Comparison of ENCODE assay signal across 8 cellular contexts in the genomic region with DNA sequence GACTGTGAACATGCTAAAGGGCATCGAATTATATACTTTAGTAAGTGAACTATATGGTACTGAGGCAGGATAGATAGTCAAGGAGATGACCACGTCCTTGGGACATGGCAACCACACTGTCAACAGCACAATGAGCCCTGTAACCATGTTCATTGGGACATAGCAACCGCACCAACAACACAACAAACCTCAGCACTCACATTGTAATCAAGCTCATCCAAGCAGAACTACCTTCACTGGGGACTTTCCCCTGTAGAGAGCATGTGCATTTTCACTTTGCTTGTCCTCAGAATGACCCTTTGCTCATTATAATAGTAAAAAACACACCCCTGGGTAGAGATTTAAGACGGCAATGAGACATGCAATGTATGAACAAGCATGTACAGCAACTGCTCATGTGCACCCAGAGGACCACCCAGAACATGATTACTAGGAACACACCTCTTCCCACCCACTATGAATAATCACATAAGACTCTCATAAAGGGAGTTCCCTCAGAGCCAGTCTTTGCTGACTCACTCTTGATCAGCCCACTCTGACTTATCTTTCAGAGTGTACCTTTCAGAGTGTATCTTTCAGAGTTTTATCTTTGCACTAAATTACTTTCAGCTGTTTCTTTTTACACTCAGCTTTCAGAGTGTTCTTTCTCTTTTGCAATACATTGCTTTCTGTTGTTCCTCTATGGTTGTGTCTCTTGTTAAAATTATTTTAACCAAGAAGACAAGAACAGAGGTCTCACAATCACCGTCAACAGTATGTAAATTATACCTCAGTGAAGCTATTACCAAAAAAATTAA. TPM values are rescaled to one million over a fixed set of nuclear protein-coding genes. Genes with fewer than 3 reads are reported as not detected.
DNase-seq lines count a peak whose midpoint lies in the region; ATAC-seq and TF ChIP-seq lines count a peak whose summit lies in the region.

No MANE protein-coding gene starts in this region.

- peaks cover 9 to 20% of the 10 kb centered on the region in 2 donors for H3K4me1 ChIP-seq in gastrocnemius medialis

- no peak for TF ChIP-seq CTCF in fibroblast of villous mesenchyme (IDR thresholded peaks at IDR 0.05; ENCODE audit: insufficient read depth, low read depth, low read length)
- no peak for TF ChIP-seq CTCF in gastrocnemius medialis (IDR thresholded peaks at IDR 0.05 in 4 of 5, conservative IDR thresholded peaks at IDR 0.05 in 1 of 5)

- no peaks in the 10 kb centered on the region for H3K27me3 ChIP-seq in gastrocnemius medialis

- TF ChIP-seq POLR2A in gastrocnemius medialis (IDR thresholded peaks at IDR 0.05) = no peak

- H3K36me3 ChIP-seq in gastrocnemius medialis = no peaks in the 10 kb centered on the region

- H3K4me3 ChIP-seq in fibroblast of villous mesenchyme (ENCODE audit: low read depth, low read length) (no peak overlapping the region), gastrocnemius medialis (peak overlapping the region in 1 of 4 donors; percentile 15)

- peak overlapping the region; percentile 24 to 60 (median 50) for H3K27ac ChIP-seq in gastrocnemius medialis

- ATAC-seq in HG02943 (IDR thresholded peaks at IDR 0.05; ENCODE audit: low read depth, unreplicated experiment) (peak; percentile 76), gastrocnemius medialis (peak; percentile 86 to 87)

- peak; percentile 58 for DNase-seq in activated gamma-delta T cell treated with Interleukin-2 at 50 U/mL for 16 hours
- DNase-seq in activated gamma-delta T cell (lab: John Stamatoyannopoulos, UW) = no peak
- DNase-seq in NCI-H460 (ENCODE audit: extremely low read depth, low read depth) = peak; percentile 82
- DNase-seq in activated T-cell treated with anti-CD3 and anti-CD28 coated beads for 24 hours (ENCODE audit: low read depth) = peak; percentile 55
- DNase-seq in fibroblast of villous mesenchyme (ENCODE audit: low read depth) = peak; percentile 96
- peak in 1 of 2 donors; percentile 28 for DNase-seq in gastrocnemius medialis
- DNase-seq in cortex of kidney (lab: John Stamatoyannopoulos, UW) = no peak

- intact Hi-C loops in gastrocnemius medialis (cut with DNase I; ENCODE audit: low total_unique reads) = no loop called here

- in situ Hi-C loops in gastrocnemius medialis (cut with MboI; ENCODE audit: low sequenced_read_pairs in 4 of 4) = no loop called here

- H3K9me3 ChIP-seq in gastrocnemius medialis = no peaks in the 10 kb centered on the region

RNA-seq across cellular contexts. Expression of gene PLAAT2, which starts 4.1 kb away (rescaled TPM):
- not detected in 2 replicates for total RNA-seq in NCI-H460 (2014; rRNA removed; shearing (Covaris generic))
- 0.81 TPM in 1 of 2 replicates, not detected in the other for polyA plus RNA-seq in NCI-H460 (2014; cell fraction: nucleus; rRNA removed)
- not detected in 2 replicates for total RNA-seq in fibroblast of villous mesenchyme
- not detected for total RNA-seq in gastrocnemius medialis

RNA-seq across cellular contexts. Expression of gene PLAAT4, which starts 30.6 kb away (rescaled TPM):
- total RNA-seq in NCI-H460 (2014; rRNA removed; shearing (Covaris generic)) = not detected in 2 replicates
- polyA plus RNA-seq in NCI-H460 (2014; cell fraction: nucleus; rRNA removed) = not detected in 2 replicates
- total RNA-seq in fibroblast of villous mesenchyme (5.8 and 8.2 TPM in 2 replicates), gastrocnemius medialis (10 to 100 TPM in 1 of 4 donors, 1 to 10 TPM in 3; 3.1 to 13.2 (median 5.8) TPM)

RNA-seq across cellular contexts. Expression of gene PLAAT3, which starts 47.0 kb away (rescaled TPM):
- 10.3 and 13.6 TPM in 2 replicates for total RNA-seq in NCI-H460 (2014; rRNA removed; shearing (Covaris generic))
- 20.4 and 20.9 TPM in 2 replicates for polyA plus RNA-seq in NCI-H460 (2014; cell fraction: nucleus; rRNA removed)
- 4.2 and 6.0 TPM in 2 replicates for total RNA-seq in fibroblast of villous mesenchyme
- 10 to 100 TPM; 58.0 to 76.5 (median 67.5) TPM for total RNA-seq in gastrocnemius medialis

Comparison
In these comparisons a context has a peak if more than half of its experiments do, and no peak if none do; other contexts are left out.
1. DNase-seq: peak in activated gamma-delta T cell treated with Interleukin-2 at 50 U/mL for 16 hours (single experiment), NCI-H460 (single experiment), activated T-cell treated with anti-CD3 and anti-CD28 coated beads for 24 hours (single experiment) and fibroblast of villous mesenchyme (single experiment); none in activated gamma-delta T cell (single experiment) and cortex of kidney (single experiment).